Comparison of ENCODE assay signal across 1 cellular context in genomic region chr17:82740906-82741759, GRCh38.
TF ChIP-seq lines count a peak whose summit lies in the region.

No MANE protein-coding gene starts in this region.

TF ChIP-seq in HCT116, 20 proteins besides CTCF, POLR2A, EP300 and RAD21:
- TF ChIP-seq CEBPB (IDR thresholded peaks at IDR 0.05; ENCODE audit: low read depth) (no peak), CBX3 (IDR thresholded peaks at IDR 0.05; ENCODE audit: low read depth) (peak; percentile 36; the same call in 1 of the 2 replicates), ELF1 (IDR thresholded peaks at IDR 0.05; ENCODE audit: borderline replicate concordance, low read depth) (no peak)
- TF ChIP-seq, protein P1, sequence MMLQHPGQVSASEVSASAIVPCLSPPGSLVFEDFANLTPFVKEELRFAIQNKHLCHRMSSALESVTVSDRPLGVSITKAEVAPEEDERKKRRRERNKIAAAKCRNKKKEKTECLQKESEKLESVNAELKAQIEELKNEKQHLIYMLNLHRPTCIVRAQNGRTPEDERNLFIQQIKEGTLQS (IDR thresholded peaks at IDR 0.05) = no peak
TF ChIP-seq in HCT116: peak in this region for 1.
